ENCODE assay signal across 2 cellular contexts in the genomic region with DNA sequence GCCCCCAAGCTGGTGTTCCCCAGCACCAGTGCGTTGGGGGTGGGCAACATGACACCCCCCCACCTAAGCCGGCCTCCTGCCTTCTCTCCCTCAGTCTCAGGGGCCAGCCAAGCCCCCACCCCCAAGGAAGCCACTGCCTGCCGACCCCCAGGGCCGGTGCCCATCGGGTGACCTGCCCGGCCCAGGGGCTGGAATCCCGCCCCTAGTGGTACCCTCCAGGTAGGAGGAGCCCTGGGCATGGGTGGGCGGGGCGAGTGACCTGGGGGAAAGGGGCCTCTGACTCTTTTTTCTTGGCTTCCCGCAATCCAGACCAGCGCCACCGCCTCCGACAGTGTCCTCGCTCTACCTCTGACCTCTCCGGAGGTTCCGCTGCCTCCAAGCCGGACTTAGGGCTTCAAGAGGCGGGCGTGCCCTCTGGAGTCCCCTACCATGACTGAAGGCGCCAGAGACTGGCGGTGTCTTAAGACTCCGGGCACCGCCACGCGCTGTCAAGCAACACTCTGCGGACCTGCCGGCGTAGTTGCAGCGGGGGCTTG.
TF ChIP-seq lines count a peak whose summit lies in the region.

No MANE protein-coding gene starts in this region.

TF ChIP-seq in SK-N-SH, 30 proteins besides CTCF, POLR2A, EP300 and RAD21 (continued from another document):
- TF ChIP-seq, protein P1, sequence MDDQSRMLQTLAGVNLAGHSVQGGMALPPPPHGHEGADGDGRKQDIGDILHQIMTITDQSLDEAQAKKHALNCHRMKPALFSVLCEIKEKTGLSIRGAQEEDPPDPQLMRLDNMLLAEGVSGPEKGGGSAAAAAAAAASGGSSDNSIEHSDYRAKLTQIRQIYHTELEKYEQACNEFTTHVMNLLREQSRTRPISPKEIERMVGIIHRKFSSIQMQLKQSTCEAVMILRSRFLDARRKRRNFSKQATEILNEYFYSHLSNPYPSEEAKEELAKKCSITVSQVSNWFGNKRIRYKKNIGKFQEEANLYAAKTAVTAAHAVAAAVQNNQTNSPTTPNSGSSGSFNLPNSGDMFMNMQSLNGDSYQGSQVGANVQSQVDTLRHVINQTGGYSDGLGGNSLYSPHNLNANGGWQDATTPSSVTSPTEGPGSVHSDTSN (IDR thresholded peaks at IDR 0.05): no peak
- no peak for TF ChIP-seq POLR2AphosphoS5 (IDR thresholded peaks at IDR 0.05; ENCODE audit: low read depth, low read length)
- TF ChIP-seq TAF1 (IDR thresholded peaks at IDR 0.05; ENCODE audit: borderline replicate concordance, low read depth, low read length): no peak
- no peak for TF ChIP-seq FOXM1 (IDR thresholded peaks at IDR 0.05; ENCODE audit: low read depth)
- TF ChIP-seq RXRA (IDR thresholded peaks at IDR 0.05; ENCODE audit: borderline replicate concordance, low read depth): no peak
- no peak for TF ChIP-seq NFIC (IDR thresholded peaks at IDR 0.05; ENCODE audit: borderline replicate concordance)
- no peak for TF ChIP-seq TCF12 (IDR thresholded peaks at IDR 0.05)
- TF ChIP-seq RCOR1 (IDR thresholded peaks at IDR 0.05; ENCODE audit: low read length): no peak
- no peak for TF ChIP-seq FOSL2 (IDR thresholded peaks at IDR 0.05; ENCODE audit: borderline replicate concordance, low read depth)
- no peak for TF ChIP-seq SMC3 (IDR thresholded peaks at IDR 0.05; ENCODE audit: low read depth, low read length)
- TF ChIP-seq, protein P2, sequence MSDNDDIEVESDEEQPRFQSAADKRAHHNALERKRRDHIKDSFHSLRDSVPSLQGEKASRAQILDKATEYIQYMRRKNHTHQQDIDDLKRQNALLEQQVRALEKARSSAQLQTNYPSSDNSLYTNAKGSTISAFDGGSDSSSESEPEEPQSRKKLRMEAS (IDR thresholded peaks at IDR 0.05; ENCODE audit: low read depth): no peak
- TF ChIP-seq, protein P3, sequence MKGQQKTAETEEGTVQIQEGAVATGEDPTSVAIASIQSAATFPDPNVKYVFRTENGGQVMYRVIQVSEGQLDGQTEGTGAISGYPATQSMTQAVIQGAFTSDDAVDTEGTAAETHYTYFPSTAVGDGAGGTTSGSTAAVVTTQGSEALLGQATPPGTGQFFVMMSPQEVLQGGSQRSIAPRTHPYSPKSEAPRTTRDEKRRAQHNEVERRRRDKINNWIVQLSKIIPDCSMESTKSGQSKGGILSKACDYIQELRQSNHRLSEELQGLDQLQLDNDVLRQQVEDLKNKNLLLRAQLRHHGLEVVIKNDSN (IDR thresholded peaks at IDR 0.05; ENCODE audit: borderline replicate concordance, low read depth): no peak
- TF ChIP-seq, protein P4, sequence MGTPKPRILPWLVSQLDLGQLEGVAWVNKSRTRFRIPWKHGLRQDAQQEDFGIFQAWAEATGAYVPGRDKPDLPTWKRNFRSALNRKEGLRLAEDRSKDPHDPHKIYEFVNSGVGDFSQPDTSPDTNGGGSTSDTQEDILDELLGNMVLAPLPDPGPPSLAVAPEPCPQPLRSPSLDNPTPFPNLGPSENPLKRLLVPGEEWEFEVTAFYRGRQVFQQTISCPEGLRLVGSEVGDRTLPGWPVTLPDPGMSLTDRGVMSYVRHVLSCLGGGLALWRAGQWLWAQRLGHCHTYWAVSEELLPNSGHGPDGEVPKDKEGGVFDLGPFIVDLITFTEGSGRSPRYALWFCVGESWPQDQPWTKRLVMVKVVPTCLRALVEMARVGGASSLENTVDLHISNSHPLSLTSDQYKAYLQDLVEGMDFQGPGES (IDR thresholded peaks at IDR 0.05; ENCODE audit: low read depth, low read length): no peak
- no peak for TF ChIP-seq NRF1 (IDR thresholded peaks at IDR 0.05; ENCODE audit: low read depth, low read length)

TF ChIP-seq in SK-N-SH treated with all-trans-retinoic acid at 6 μM for 48 hours, 23 proteins besides CTCF, POLR2A, EP300 and RAD21 (continued from another document):
- TF ChIP-seq, protein P5, sequence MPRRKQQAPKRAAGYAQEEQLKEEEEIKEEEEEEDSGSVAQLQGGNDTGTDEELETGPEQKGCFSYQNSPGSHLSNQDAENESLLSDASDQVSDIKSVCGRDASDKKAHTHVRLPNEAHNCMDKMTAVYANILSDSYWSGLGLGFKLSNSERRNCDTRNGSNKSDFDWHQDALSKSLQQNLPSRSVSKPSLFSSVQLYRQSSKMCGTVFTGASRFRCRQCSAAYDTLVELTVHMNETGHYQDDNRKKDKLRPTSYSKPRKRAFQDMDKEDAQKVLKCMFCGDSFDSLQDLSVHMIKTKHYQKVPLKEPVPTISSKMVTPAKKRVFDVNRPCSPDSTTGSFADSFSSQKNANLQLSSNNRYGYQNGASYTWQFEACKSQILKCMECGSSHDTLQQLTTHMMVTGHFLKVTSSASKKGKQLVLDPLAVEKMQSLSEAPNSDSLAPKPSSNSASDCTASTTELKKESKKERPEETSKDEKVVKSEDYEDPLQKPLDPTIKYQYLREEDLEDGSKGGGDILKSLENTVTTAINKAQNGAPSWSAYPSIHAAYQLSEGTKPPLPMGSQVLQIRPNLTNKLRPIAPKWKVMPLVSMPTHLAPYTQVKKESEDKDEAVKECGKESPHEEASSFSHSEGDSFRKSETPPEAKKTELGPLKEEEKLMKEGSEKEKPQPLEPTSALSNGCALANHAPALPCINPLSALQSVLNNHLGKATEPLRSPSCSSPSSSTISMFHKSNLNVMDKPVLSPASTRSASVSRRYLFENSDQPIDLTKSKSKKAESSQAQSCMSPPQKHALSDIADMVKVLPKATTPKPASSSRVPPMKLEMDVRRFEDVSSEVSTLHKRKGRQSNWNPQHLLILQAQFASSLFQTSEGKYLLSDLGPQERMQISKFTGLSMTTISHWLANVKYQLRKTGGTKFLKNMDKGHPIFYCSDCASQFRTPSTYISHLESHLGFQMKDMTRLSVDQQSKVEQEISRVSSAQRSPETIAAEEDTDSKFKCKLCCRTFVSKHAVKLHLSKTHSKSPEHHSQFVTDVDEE (CRISPR knock-in tag; IDR thresholded peaks at IDR 0.05): no peak
- TF ChIP-seq ZFP3 (CRISPR knock-in tag; IDR thresholded peaks at IDR 0.05) (no peak), SNAI2 (CRISPR knock-in tag; IDR thresholded peaks at IDR 0.05) (no peak), ZNF70 (CRISPR knock-in tag; IDR thresholded peaks at IDR 0.05) (no peak), PPARA (CRISPR knock-in tag; IDR thresholded peaks at IDR 0.05; ENCODE audit: borderline replicate concordance) (no peak), RARB (CRISPR knock-in tag; IDR thresholded peaks at IDR 0.05) (no peak), GLIS3 (CRISPR knock-in tag; IDR thresholded peaks at IDR 0.05) (no peak)
- TF ChIP-seq, protein P6, sequence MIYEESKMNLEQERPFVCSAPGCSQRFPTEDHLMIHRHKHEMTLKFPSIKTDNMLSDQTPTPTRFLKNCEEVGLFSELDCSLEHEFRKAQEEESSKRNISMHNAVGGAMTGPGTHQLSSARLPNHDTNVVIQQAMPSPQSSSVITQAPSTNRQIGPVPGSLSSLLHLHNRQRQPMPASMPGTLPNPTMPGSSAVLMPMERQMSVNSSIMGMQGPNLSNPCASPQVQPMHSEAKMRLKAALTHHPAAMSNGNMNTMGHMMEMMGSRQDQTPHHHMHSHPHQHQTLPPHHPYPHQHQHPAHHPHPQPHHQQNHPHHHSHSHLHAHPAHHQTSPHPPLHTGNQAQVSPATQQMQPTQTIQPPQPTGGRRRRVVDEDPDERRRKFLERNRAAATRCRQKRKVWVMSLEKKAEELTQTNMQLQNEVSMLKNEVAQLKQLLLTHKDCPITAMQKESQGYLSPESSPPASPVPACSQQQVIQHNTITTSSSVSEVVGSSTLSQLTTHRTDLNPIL (CRISPR knock-in tag; IDR thresholded peaks at IDR 0.05; ENCODE audit: low read depth): no peak
